In the genomic region with DNA sequence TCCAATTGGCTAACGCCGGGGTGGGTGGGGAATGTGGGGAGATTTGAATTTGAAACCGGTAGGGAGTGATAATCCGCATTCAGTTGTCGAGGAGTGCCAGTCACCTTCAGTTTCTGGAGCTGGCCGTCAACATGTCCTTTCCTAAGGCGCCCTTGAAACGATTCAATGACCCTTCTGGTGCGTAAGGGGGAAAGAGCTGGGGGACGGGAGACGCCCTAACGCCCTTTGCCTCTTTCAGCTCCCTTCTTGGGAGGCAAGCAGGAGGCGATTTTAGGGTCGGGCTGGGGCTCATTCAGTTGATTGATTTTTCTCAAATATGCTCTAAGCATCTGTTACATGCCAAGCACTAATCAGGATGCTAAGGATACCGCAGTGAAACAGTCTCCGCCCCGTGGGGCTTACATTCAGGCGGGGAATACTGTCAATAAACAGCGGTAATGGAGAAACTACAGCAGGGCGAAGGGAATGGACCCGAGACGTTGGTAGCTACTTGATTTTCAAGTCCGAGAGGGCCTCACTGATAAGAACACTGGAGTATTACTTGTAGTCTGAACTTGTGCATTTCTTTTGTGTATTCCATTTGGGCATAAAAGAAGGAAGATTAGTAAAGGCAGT, we compare ENCODE assay signal across 8 cellular contexts. TPM values are rescaled to one million over a fixed set of nuclear protein-coding genes. Genes with fewer than 3 reads are reported as not detected.
DNase-seq lines count a peak whose midpoint lies in the region; ATAC-seq and TF ChIP-seq lines count a peak whose summit lies in the region.

A gene with protein sequence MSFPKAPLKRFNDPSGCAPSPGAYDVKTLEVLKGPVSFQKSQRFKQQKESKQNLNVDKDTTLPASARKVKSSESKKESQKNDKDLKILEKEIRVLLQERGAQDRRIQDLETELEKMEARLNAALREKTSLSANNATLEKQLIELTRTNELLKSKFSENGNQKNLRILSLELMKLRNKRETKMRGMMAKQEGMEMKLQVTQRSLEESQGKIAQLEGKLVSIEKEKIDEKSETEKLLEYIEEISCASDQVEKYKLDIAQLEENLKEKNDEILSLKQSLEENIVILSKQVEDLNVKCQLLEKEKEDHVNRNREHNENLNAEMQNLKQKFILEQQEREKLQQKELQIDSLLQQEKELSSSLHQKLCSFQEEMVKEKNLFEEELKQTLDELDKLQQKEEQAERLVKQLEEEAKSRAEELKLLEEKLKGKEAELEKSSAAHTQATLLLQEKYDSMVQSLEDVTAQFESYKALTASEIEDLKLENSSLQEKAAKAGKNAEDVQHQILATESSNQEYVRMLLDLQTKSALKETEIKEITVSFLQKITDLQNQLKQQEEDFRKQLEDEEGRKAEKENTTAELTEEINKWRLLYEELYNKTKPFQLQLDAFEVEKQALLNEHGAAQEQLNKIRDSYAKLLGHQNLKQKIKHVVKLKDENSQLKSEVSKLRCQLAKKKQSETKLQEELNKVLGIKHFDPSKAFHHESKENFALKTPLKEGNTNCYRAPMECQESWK (plus strand): TSS at position 71 of the 615 bp plus-strand sequence. CDS start 61 bp downstream, at position 132.

- peaks cover 25% of the 10 kb centered on the region for H3K36me3 Mint-ChIP-seq in dendritic cell treated with granulocyte-macrophage colony-stimulating factor and Interleukin-4, amounts not matched to agents 40 ng/mL and 50 ng/mL, for 4 days (ENCODE audit: low read depth)
- H3K36me3 Mint-ChIP-seq in nephron (ENCODE audit: low read depth), result peaks cover 29% of the 10 kb centered on the region

- no peaks in the 10 kb centered on the region for H3F3A ChIP-seq in PC-3 (ENCODE audit: low read length, unreplicated experiment)

- peaks cover 24% of the 10 kb centered on the region for H3K4me1 Mint-ChIP-seq in dendritic cell treated with granulocyte-macrophage colony-stimulating factor and Interleukin-4, amounts not matched to agents 40 ng/mL and 50 ng/mL, for 4 days (ENCODE audit: low read depth)
- H3K4me1 Mint-ChIP-seq in nephron, result peaks cover 48% of the 10 kb centered on the region

- H3K4me2 ChIP-seq in PC-3 (ENCODE audit: low read length), result peak within 1 kb of the TSS; percentile 96

- H3K4me1 ChIP-seq in PC-3 (ENCODE audit: insufficient read depth, low read length), result peaks cover 13% of the 10 kb centered on the region

- no peaks in the 10 kb centered on the region for H3K9me3 Mint-ChIP-seq in dendritic cell treated with granulocyte-macrophage colony-stimulating factor and Interleukin-4, amounts not matched to agents 40 ng/mL and 50 ng/mL, for 4 days
- H3K9me3 Mint-ChIP-seq in nephron, result no peaks in the 10 kb centered on the region

- peak within 1 kb of the TSS; percentile 98 for H2AFZ ChIP-seq in PC-3 (ENCODE audit: low read length)

- TF ChIP-seq CTCF in PC-3 (conservative IDR thresholded peaks at IDR 0.05; ENCODE audit: low read depth, low read length) (no peak), nephron (IDR thresholded peaks at IDR 0.05; ENCODE audit: unreplicated experiment in 3 of 3) (no peak)

- no peaks in the 10 kb centered on the region for H3K9me2 ChIP-seq in PC-3 (replicated peaks; ENCODE audit: low read length)

- H3K4me3 Mint-ChIP-seq in dendritic cell treated with granulocyte-macrophage colony-stimulating factor and Interleukin-4, amounts not matched to agents 40 ng/mL and 50 ng/mL, for 4 days, result peak within 1 kb of the TSS; percentile 93
- peak within 1 kb of the TSS; percentile 92 to 94 (median 92) for H3K4me3 Mint-ChIP-seq in nephron

- no peaks in the 10 kb centered on the region for H3K9me3 ChIP-seq in PC-3 (ENCODE audit: low read length)

- H3K27me3 ChIP-seq in PC-3 (ENCODE audit: low read length), result no peaks in the 10 kb centered on the region

- POLR2A ChIA-PET in PC-3 (lab: Charles Lee; ENCODE audit: unreplicated experiment), result interaction anchor here (0.5 to 0.7 kb wide), 4 partner anchors 19 to 1225 kb away, joined by 3 to 16 read pairs (median 5); no protein-coding TSS in a partner anchor

- intact Hi-C loops in PC-3 (cut with micrococcal nuclease), result loop anchor here (1.0 kb wide), 2 partner anchors 23 to 45 kb away; a partner anchor contains a TSS
- intact Hi-C loops in dendritic cell treated with granulocyte-macrophage colony-stimulating factor and Interleukin-4, amounts not matched to agents 40 ng/mL and 50 ng/mL, for 4 days (cut with micrococcal nuclease), result loop anchor here (1.0 to 2.0 kb wide), 3 partner anchors 14 to 45 kb away; a partner anchor contains a TSS

- peak within 1 kb of the TSS; percentile 98 for H3K9ac ChIP-seq in PC-3 (ENCODE audit: low read length)

- H3K27ac ChIP-seq in PC-3 (ENCODE audit: low read length), result peak within 1 kb of the TSS; percentile 99

- H3K79me2 ChIP-seq in PC-3 (ENCODE audit: low read length), result peaks cover 92% of the 10 kb centered on the region

- H3K27ac Mint-ChIP-seq in dendritic cell treated with granulocyte-macrophage colony-stimulating factor and Interleukin-4, amounts not matched to agents 40 ng/mL and 50 ng/mL, for 4 days, result peak within 1 kb of the TSS; percentile 99
- peak within 1 kb of the TSS; percentile 100 for H3K27ac Mint-ChIP-seq in nephron

- peak; percentile 1 for ATAC-seq in GM21717 (IDR thresholded peaks at IDR 0.05; ENCODE audit: unreplicated experiment)
- ATAC-seq in PC-3, result 0 out of 2 replicates have a peak, but pooled peaks have one; percentile 1
- ATAC-seq in HG03139 (IDR thresholded peaks at IDR 0.05; ENCODE audit: unreplicated experiment), result no peak
- no peak for ATAC-seq in HG02642 (IDR thresholded peaks at IDR 0.05; ENCODE audit: poor library complexity, unreplicated experiment)
- ATAC-seq in GM19467 (IDR thresholded peaks at IDR 0.05; ENCODE audit: unreplicated experiment), result no peak

- H3K4me3 ChIP-seq in PC-3 (ENCODE audit: low read length), result peak within 1 kb of the TSS; percentile 82

- BruUV-seq in PC-3 (replicated peaks; lab: Mats Ljungman, UMichigan), result TSS peak; percentile 91

- H3K27me3 Mint-ChIP-seq in dendritic cell treated with granulocyte-macrophage colony-stimulating factor and Interleukin-4, amounts not matched to agents 40 ng/mL and 50 ng/mL, for 4 days, result no peaks in the 10 kb centered on the region
- no peaks in the 10 kb centered on the region for H3K27me3 Mint-ChIP-seq in nephron (ENCODE audit: low read depth)

- DNase-seq in DMS 273 (lab: John Stamatoyannopoulos, UW; ENCODE audit: unreplicated experiment), result peak; percentile 87
- DNase-seq in PC-3, result peak; percentile 23

- no peaks in the 10 kb centered on the region; the same call in 1 of the 2 replicates for H4K20me1 ChIP-seq in PC-3 (ENCODE audit: low read length)

- H3K36me3 ChIP-seq in PC-3 (ENCODE audit: low read depth, low read length), result peaks cover 9% of the 10 kb centered on the region; the same call in 1 of the 2 replicates

- CTCF ChIA-PET in PC-3 (lab: Charles Lee), result interaction anchor here (0.6 kb wide), 1 partner anchor 23 kb away, joined by 3 read pairs; no protein-coding TSS in a partner anchor

RNA-seq across cellular contexts. Expression of the gene that starts here (rescaled TPM):
- total RNA-seq in PC-3 (2014; rRNA removed), result 44.8 and 74.6 TPM in 2 replicates

Comparison
In these comparisons a context has a peak if more than half of its experiments do, and no peak if none do; other contexts are left out.
1. ATAC-seq: peak in GM21717 (single experiment) and PC-3 (single experiment); none in HG03139 (single experiment), HG02642 (single experiment) and GM19467 (single experiment).